ENCODE assay signal across 8 cellular contexts in genomic region chr7:45768516-45769394, GRCh38.
DNase-seq lines count a peak whose midpoint lies in the region; ATAC-seq and TF ChIP-seq lines count a peak whose summit lies in the region.
"Not testable (repeated sequence)": the region's sequence is repeated elsewhere in the genome, so short reads cannot be mapped to it uniquely, and the experiment has no call there.

No MANE protein-coding gene starts in this region.

- not testable (repeated sequence) for H3K9me2 ChIP-seq in OCI-LY1 (ENCODE audit: low read depth, low read length)

- peak overlapping the region; percentile 74 for H3K4me3 ChIP-seq in OCI-LY1 (ENCODE audit: low read depth, low read length, poor library complexity, severe bottlenecking)
- H3K4me3 ChIP-seq in epithelial cell of esophagus (ENCODE audit: low read length), result peak overlapping the region; percentile 72
- H3K4me3 ChIP-seq in mononuclear cell (ENCODE audit: low read length), result peak overlapping the region; percentile 70

- H3K4me2 ChIP-seq in OCI-LY1 (ENCODE audit: low read length), result peak overlapping the region; percentile 63

- H3K4me1 ChIP-seq in OCI-LY1 (ENCODE audit: insufficient read depth, low read length, severe bottlenecking), result peaks cover 12% of the 10 kb centered on the region
- H3K4me1 ChIP-seq in mononuclear cell (ENCODE audit: insufficient read depth, low read length), result peaks cover 11% of the 10 kb centered on the region

- H3K27me3 ChIP-seq in OCI-LY1 (ENCODE audit: insufficient read depth, low read length); mononuclear cell (ENCODE audit: insufficient read depth, low read length): not testable (repeated sequence)

- DNase-seq in DMS 273 (lab: John Stamatoyannopoulos, UW; ENCODE audit: unreplicated experiment), result peak; percentile 100
- DNase-seq in HuH-7 (ENCODE audit: low spot score), result peak; percentile 89
- DNase-seq in activated T-cell treated with anti-CD3 and anti-CD28 coated beads for 24 hours (ENCODE audit: low read depth), result peak; percentile 97
- DNase-seq in epithelial cell of esophagus (ENCODE audit: low read depth), result peak; percentile 99
- peak; percentile 97 for DNase-seq in stimulated activated CD8-positive, alpha-beta memory T cell treated with anti-CD3 and anti-CD28 coated beads, Interleukin-2, amount 100 ng/mL, for 48 hours (ENCODE audit: low read depth in 2 of 2)

- H3K27ac ChIP-seq in OCI-LY1 (ENCODE audit: low read depth, low read length, poor library complexity, severe bottlenecking), result peak overlapping the region; percentile 56

- peak overlapping the region; percentile 75 for H3K9ac ChIP-seq in OCI-LY1 (ENCODE audit: low read length)

- not testable (repeated sequence) for H3K79me2 ChIP-seq in OCI-LY1 (ENCODE audit: insufficient read depth, low read length)

- TF ChIP-seq CTCF in OCI-LY1 (IDR thresholded peaks at IDR 0.05; ENCODE audit: low read length); epithelial cell of esophagus (IDR thresholded peaks at IDR 0.05; ENCODE audit: insufficient read depth, low read depth, low read length, missing control alignments): not testable (repeated sequence)

- H3K9me3 ChIP-seq in OCI-LY1 (ENCODE audit: low read length); mononuclear cell (ENCODE audit: low read depth, low read length): not testable (repeated sequence)

- not testable (repeated sequence) for H3K36me3 ChIP-seq in OCI-LY1 (ENCODE audit: insufficient read depth, low read length)

- peak; percentile 100 for ATAC-seq in GM21526 (IDR thresholded peaks at IDR 0.05; ENCODE audit: low FRiP score, unreplicated experiment)

- H3F3A ChIP-seq in OCI-LY1 (ENCODE audit: insufficient read depth, low read length), result not testable (repeated sequence)

- H2AFZ ChIP-seq in OCI-LY1 (ENCODE audit: low read length), result not testable (repeated sequence)

- H4K20me1 ChIP-seq in OCI-LY1 (ENCODE audit: insufficient read depth, low read length), result not testable (repeated sequence)

Comparison
In these comparisons a context has a peak if more than half of its experiments do, and no peak if none do; other contexts are left out.
1. Peak in every context shown above with its lines: DNase-seq, ATAC-seq, H3K4me3 ChIP-seq and H3K27ac ChIP-seq.